In the genomic region with DNA sequence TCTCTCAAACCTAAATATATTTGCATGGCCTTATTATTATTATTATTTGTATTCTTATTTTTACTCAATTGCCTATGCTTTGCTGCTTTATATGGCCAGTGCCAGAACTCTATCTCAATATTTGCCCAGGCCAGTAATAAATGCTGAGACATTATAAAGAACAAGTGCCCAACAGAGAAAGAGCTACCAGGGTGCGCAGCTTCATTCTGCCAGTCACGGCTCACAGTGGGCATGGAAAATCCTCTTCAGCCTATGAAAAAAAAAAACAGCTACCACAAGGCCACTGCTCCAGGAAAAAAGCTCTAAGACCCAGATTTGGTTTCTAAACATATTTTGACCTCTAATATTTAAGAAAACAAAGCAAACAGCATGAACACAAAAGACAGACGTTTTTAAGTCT, we compare ENCODE assay signal across 16 cellular contexts.
A peak's percentile ranks its signal among the peaks of the same experiment; 100 is the strongest.
DNase-seq lines count a peak whose midpoint lies in the region; ATAC-seq lines count a peak whose summit lies in the region.
"Had no signal": no experiment of that assay in that cellular context is flagged by ENCODE, and none has a peak within 500 bp of the region (broad histone marks: within the 10 kb centered on the region; RNA-seq: fewer than 3 reads in every experiment).

No MANE protein-coding gene starts in this region.

- peak overlapping the region; percentile 27 for H3K27ac ChIP-seq in substantia nigra (ENCODE audit: low read depth, low read length, poor library complexity, severe bottlenecking)
- H3K27ac ChIP-seq: BLaER1 treated with 17β-estradiol and CSF1 and Interleukin-3, amounts not matched to agents 10 nM and 100 nM had no signal

- DNase-seq in Ammon's horn (ENCODE audit: low spot score): peak; percentile 35
- DNase-seq in NCI-H2227 treated with DMSO at 0.1 percent for 48 hours (lab: John Stamatoyannopoulos, UW): peak; percentile 92
- peak; percentile 51 for DNase-seq in medulla oblongata (ENCODE audit: extremely low spot score)
- DNase-seq in substantia nigra (lab: John Stamatoyannopoulos, UW): peak in 9 of 49 donors; percentile 8 to 34 (median 17)
- DNase-seq in T-helper 2 cell treated with Interferon-gamma antibody and Interleukin-4, amounts not matched to agents 5 μg/mL and 100 μg/mL, for 36 hours (ENCODE audit: low spot score): no peak
- no peak for DNase-seq in stimulated activated naive CD4-positive, alpha-beta T cell treated with Interleukin-2 at 50 U/mL for 16 hours (lab: John Stamatoyannopoulos, UW)
- DNase-seq: 8988T; Calu3; CD8-positive, alpha-beta T cell; DMS79 treated with DMSO at 0.1 percent for 48 hours; GF-D8; H9 had no signal

- no peaks in the 10 kb centered on the region for H3K36me3 Mint-ChIP-seq in T-helper 2 cell treated with Interferon-gamma antibody and Interleukin-4, amounts not matched to agents 5 μg/mL and 100 μg/mL, for 36 hours (ENCODE audit: low read depth)
- H3K36me3 Mint-ChIP-seq: CD8-positive, alpha-beta T cell had no signal

- no peaks in the 10 kb centered on the region for H3K27me3 Mint-ChIP-seq in T-helper 2 cell treated with Interferon-gamma antibody and Interleukin-4, amounts not matched to agents 5 μg/mL and 100 μg/mL, for 36 hours (ENCODE audit: low read depth)
- H3K27me3 Mint-ChIP-seq: B cell had no signal

- ATAC-seq in GM19397 (IDR thresholded peaks at IDR 0.05; ENCODE audit: unreplicated experiment): no peak
- ATAC-seq: CD8-positive, alpha-beta T cell; HepG2 had no signal

- no peak overlapping the region for H3K4me3 Mint-ChIP-seq in T-helper 2 cell treated with Interferon-gamma antibody and Interleukin-4, amounts not matched to agents 5 μg/mL and 100 μg/mL, for 36 hours
- H3K4me3 Mint-ChIP-seq: B cell; CD8-positive, alpha-beta T cell; H9 had no signal

- H3K27ac Mint-ChIP-seq in T-helper 2 cell treated with Interferon-gamma antibody and Interleukin-4, amounts not matched to agents 5 μg/mL and 100 μg/mL, for 36 hours: no peak overlapping the region
- H3K27ac Mint-ChIP-seq: B cell; CD8-positive, alpha-beta T cell; H9 had no signal

- H3K4me1 Mint-ChIP-seq in T-helper 2 cell treated with Interferon-gamma antibody and Interleukin-4, amounts not matched to agents 5 μg/mL and 100 μg/mL, for 36 hours (ENCODE audit: low read depth): no peaks in the 10 kb centered on the region
- H3K4me1 Mint-ChIP-seq: B cell had no signal

- H3K9me3 Mint-ChIP-seq in T-helper 2 cell treated with Interferon-gamma antibody and Interleukin-4, amounts not matched to agents 5 μg/mL and 100 μg/mL, for 36 hours: peaks cover 27% of the 10 kb centered on the region
- H3K9me3 Mint-ChIP-seq: H9 had no signal

Comparison
In these comparisons a context has a peak if more than half of its experiments do, and no peak if none do; other contexts are left out.
1. DNase-seq: peak in Ammon's horn (single experiment), NCI-H2227 treated with DMSO at 0.1 percent for 48 hours (single experiment) and medulla oblongata (single experiment); none in T-helper 2 cell treated with Interferon-gamma antibody and Interleukin-4, amounts not matched to agents 5 μg/mL and 100 μg/mL, for 36 hours (single experiment) and stimulated activated naive CD4-positive, alpha-beta T cell treated with Interleukin-2 at 50 U/mL for 16 hours (single experiment).